ENCODE assay signal across 2 cellular contexts in the genomic region with DNA sequence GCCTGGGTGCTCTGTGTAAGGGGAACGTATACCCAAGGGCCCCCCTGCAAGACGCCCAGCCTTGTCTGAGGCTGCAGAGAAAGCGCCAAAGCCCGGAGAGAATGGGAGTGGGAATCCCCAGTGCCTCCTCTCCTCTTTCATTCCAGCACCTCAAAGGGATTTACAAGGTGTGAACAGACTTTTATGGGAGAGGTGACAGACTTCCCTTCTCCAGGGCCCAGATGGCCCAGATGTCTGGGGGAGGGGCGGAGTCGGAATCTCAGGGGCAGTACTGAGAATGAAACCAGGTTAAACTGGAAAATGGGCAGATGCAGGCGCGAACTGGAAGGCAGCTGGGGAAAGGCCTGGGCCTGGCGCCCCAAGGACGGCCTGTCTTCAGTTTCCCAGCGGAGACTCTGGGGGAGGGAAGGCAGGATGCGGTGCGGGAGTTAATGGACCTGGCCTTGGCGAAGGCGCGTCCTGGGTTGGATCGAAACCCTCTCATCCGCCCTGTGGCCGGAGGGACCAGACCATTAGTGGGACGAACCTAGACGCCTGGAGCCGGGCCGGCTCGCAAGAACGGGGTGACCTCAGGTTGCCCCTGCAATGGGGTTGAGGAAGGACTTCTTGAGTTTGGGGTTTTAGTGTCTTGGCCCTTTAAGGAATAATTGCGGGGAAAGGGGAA.
TF ChIP-seq lines count a peak whose summit lies in the region.

No MANE protein-coding gene starts in this region.

TF ChIP-seq in SK-N-SH, 30 proteins besides CTCF, POLR2A, EP300 and RAD21:
- no peak for TF ChIP-seq NRF1 (IDR thresholded peaks at IDR 0.05; ENCODE audit: low read depth, low read length)
- TF ChIP-seq TCF12 (IDR thresholded peaks at IDR 0.05), result no peak
- TF ChIP-seq ELF1 (IDR thresholded peaks at IDR 0.05), result no peak
- TF ChIP-seq FOSL2 (IDR thresholded peaks at IDR 0.05; ENCODE audit: borderline replicate concordance, low read depth), result no peak
- no peak for TF ChIP-seq RFX5 (IDR thresholded peaks at IDR 0.05; ENCODE audit: low read length)
- TF ChIP-seq EZH2phosphoT487 (IDR thresholded peaks at IDR 0.05; ENCODE audit: borderline replicate concordance, low read depth), result no peak
- no peak for TF ChIP-seq REST (IDR thresholded peaks at IDR 0.05; ENCODE audit: low read depth, low read length)
- no peak for TF ChIP-seq JUND (IDR thresholded peaks at IDR 0.05)
- no peak for TF ChIP-seq YY1 (IDR thresholded peaks at IDR 0.05; ENCODE audit: low read depth)
- no peak for TF ChIP-seq ZBTB33 (IDR thresholded peaks at IDR 0.05; ENCODE audit: borderline replicate concordance, low read depth)
- no peak for TF ChIP-seq POLR2AphosphoS5 (IDR thresholded peaks at IDR 0.05; ENCODE audit: low read depth, low read length)
- TF ChIP-seq, protein P1, sequence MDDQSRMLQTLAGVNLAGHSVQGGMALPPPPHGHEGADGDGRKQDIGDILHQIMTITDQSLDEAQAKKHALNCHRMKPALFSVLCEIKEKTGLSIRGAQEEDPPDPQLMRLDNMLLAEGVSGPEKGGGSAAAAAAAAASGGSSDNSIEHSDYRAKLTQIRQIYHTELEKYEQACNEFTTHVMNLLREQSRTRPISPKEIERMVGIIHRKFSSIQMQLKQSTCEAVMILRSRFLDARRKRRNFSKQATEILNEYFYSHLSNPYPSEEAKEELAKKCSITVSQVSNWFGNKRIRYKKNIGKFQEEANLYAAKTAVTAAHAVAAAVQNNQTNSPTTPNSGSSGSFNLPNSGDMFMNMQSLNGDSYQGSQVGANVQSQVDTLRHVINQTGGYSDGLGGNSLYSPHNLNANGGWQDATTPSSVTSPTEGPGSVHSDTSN (IDR thresholded peaks at IDR 0.05), result no peak
- no peak for TF ChIP-seq FOXJ3 (CRISPR knock-in tag; IDR thresholded peaks at IDR 0.05)
- no peak for TF ChIP-seq IRF3 (IDR thresholded peaks at IDR 0.05; ENCODE audit: low read depth, low read length)
- no peak for TF ChIP-seq FOXM1 (IDR thresholded peaks at IDR 0.05; ENCODE audit: low read depth)
- TF ChIP-seq MEF2A (IDR thresholded peaks at IDR 0.05; ENCODE audit: borderline replicate concordance, low read depth), result no peak
- no peak for TF ChIP-seq SMC3 (IDR thresholded peaks at IDR 0.05; ENCODE audit: low read depth, low read length)
- TF ChIP-seq GATA2 (CRISPR knock-in tag; IDR thresholded peaks at IDR 0.05), result no peak
- no peak for TF ChIP-seq SIN3A (IDR thresholded peaks at IDR 0.05; ENCODE audit: borderline replicate concordance, low read depth, low read length)

TF ChIP-seq in SK-N-SH treated with all-trans-retinoic acid at 6 μM for 48 hours, 23 proteins besides CTCF, POLR2A, EP300 and RAD21:
- TF ChIP-seq SNAI2 (CRISPR knock-in tag; IDR thresholded peaks at IDR 0.05) (no peak), ZC3H10 (CRISPR knock-in tag; IDR thresholded peaks at IDR 0.05) (no peak), OSR1 (CRISPR knock-in tag; IDR thresholded peaks at IDR 0.05) (no peak), ZNF565 (CRISPR knock-in tag; conservative IDR thresholded peaks at IDR 0.05; ENCODE audit: low read depth) (no peak), CSDC2 (CRISPR knock-in tag; IDR thresholded peaks at IDR 0.05) (no peak), TOX (CRISPR knock-in tag; IDR thresholded peaks at IDR 0.05; ENCODE audit: borderline replicate concordance) (no peak), GLIS3 (CRISPR knock-in tag; IDR thresholded peaks at IDR 0.05) (no peak), BACH2 (CRISPR knock-in tag; IDR thresholded peaks at IDR 0.05; ENCODE audit: borderline replicate concordance) (no peak), ARNTL (CRISPR knock-in tag; IDR thresholded peaks at IDR 0.05; ENCODE audit: borderline replicate concordance, low read depth) (no peak), TCF4 (CRISPR knock-in tag; IDR thresholded peaks at IDR 0.05; ENCODE audit: borderline replicate concordance) (no peak), ZFP3 (CRISPR knock-in tag; IDR thresholded peaks at IDR 0.05) (no peak), PPARA (CRISPR knock-in tag; IDR thresholded peaks at IDR 0.05; ENCODE audit: borderline replicate concordance) (no peak), ZNF8 (CRISPR knock-in tag; IDR thresholded peaks at IDR 0.05) (no peak), ISL1 (CRISPR knock-in tag; IDR thresholded peaks at IDR 0.05) (no peak), ZNF70 (CRISPR knock-in tag; IDR thresholded peaks at IDR 0.05) (no peak)
- TF ChIP-seq, protein P2, sequence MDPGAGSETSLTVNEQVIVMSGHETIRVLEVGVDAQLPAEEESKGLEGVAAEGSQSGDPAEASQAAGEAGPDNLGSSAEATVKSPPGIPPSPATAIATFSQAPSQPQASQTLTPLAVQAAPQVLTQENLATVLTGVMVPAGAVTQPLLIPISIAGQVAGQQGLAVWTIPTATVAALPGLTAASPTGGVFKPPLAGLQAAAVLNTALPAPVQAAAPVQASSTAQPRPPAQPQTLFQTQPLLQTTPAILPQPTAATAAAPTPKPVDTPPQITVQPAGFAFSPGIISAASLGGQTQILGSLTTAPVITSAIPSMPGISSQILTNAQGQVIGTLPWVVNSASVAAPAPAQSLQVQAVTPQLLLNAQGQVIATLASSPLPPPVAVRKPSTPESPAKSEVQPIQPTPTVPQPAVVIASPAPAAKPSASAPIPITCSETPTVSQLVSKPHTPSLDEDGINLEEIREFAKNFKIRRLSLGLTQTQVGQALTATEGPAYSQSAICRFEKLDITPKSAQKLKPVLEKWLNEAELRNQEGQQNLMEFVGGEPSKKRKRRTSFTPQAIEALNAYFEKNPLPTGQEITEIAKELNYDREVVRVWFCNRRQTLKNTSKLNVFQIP (CRISPR knock-in tag; IDR thresholded peaks at IDR 0.05; ENCODE audit: borderline replicate concordance, low read depth), result no peak
- TF ChIP-seq, protein P3, sequence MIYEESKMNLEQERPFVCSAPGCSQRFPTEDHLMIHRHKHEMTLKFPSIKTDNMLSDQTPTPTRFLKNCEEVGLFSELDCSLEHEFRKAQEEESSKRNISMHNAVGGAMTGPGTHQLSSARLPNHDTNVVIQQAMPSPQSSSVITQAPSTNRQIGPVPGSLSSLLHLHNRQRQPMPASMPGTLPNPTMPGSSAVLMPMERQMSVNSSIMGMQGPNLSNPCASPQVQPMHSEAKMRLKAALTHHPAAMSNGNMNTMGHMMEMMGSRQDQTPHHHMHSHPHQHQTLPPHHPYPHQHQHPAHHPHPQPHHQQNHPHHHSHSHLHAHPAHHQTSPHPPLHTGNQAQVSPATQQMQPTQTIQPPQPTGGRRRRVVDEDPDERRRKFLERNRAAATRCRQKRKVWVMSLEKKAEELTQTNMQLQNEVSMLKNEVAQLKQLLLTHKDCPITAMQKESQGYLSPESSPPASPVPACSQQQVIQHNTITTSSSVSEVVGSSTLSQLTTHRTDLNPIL (CRISPR knock-in tag; IDR thresholded peaks at IDR 0.05; ENCODE audit: low read depth), result no peak
